In genomic region chr17:17154981-17155380, GRCh38 we compare ENCODE assay signal across 27 cellular contexts. TPM values are rescaled to one million over a fixed set of nuclear protein-coding genes. Genes with fewer than 3 reads are reported as not detected.
DNase-seq lines count a peak whose midpoint lies in the region; ATAC-seq, FAIRE-seq and TF ChIP-seq lines count a peak whose summit lies in the region.
"Had no signal": no experiment of that assay in that cellular context is flagged by ENCODE, and none has a peak within 500 bp of the region (broad histone marks: within the 10 kb centered on the region; RNA-seq: fewer than 3 reads in every experiment).

No MANE protein-coding gene starts in this region.

- H3K27me3 Mint-ChIP-seq in T-helper 1 cell treated with Interleukin-12 subunit alpha and Interleukin-12 subunit beta and Interleukin-4 antibody, amounts not matched to agents 30 μg/mL and 1 μg/mL, for 36 hours (ENCODE audit: low read depth), result no peaks in the 10 kb centered on the region
- H3K27me3 Mint-ChIP-seq in T-cell (no peaks in the 10 kb centered on the region), chondrocyte (ENCODE audit: low read depth) (no peaks in the 10 kb centered on the region)

- H3K27me3 ChIP-seq in ACC112 (ENCODE audit: insufficient read depth, low read length), result no peaks in the 10 kb centered on the region
- H3K27me3 ChIP-seq: ascending aorta, dorsolateral prefrontal cortex, heart left ventricle, ovary had no signal

- DNase-seq in T-helper 1 cell (no peak), T-cell (no peak), chondrocyte (ENCODE audit: low spot score) (no peak), D721Med (ENCODE audit: insufficient read length, low spot score) (no peak), MV-4-11 (lab: John Stamatoyannopoulos, UW) (no peak)
- DNase-seq: activated CD8-positive, alpha-beta memory T cell treated with anti-CD3 and anti-CD28 coated beads, Interleukin-2, amount 50 U/mL, for 4 hours; COR-L47; DMS79; heart left ventricle; KG1; mesendoderm; NCI-H1436 treated with DMSO at 0.1 percent for 48 hours; NCI-H446 treated with DMSO at 0.1 percent for 48 hours; ovary; retina; SHP77 treated with DMSO at 0.1 percent for 48 hours; small intestine; stimulated activated CD4-positive, alpha-beta T cell treated with anti-CD3 and anti-CD28 coated beads, Interleukin-2, amount 100 ng/mL, for 24 hours had no signal

- H3K4me1 Mint-ChIP-seq in T-helper 1 cell treated with Interleukin-12 subunit alpha and Interleukin-12 subunit beta and Interleukin-4 antibody, amounts not matched to agents 30 μg/mL and 1 μg/mL, for 36 hours (ENCODE audit: low read depth), result peaks cover 32% of the 10 kb centered on the region
- H3K4me1 Mint-ChIP-seq in T-cell, result peaks cover 42 to 53% (median 42%) of the 10 kb centered on the region in 3 donors
- peaks cover 37% of the 10 kb centered on the region for H3K4me1 Mint-ChIP-seq in chondrocyte (ENCODE audit: low read depth)

- no peaks in the 10 kb centered on the region for H3K9me3 Mint-ChIP-seq in T-helper 1 cell treated with Interleukin-12 subunit alpha and Interleukin-12 subunit beta and Interleukin-4 antibody, amounts not matched to agents 30 μg/mL and 1 μg/mL, for 36 hours
- H3K9me3 Mint-ChIP-seq in T-cell, result no peaks in the 10 kb centered on the region
- no peaks in the 10 kb centered on the region for H3K9me3 Mint-ChIP-seq in chondrocyte (ENCODE audit: low read depth)

- POLR2A ChIA-PET in T-cell (lab: Charles Lee), result no interaction called here

- H3K4me3 Mint-ChIP-seq in T-helper 1 cell treated with Interleukin-12 subunit alpha and Interleukin-12 subunit beta and Interleukin-4 antibody, amounts not matched to agents 30 μg/mL and 1 μg/mL, for 36 hours, result no peak overlapping the region
- peak overlapping the region in 2 of 3 donors; percentile 26 to 62 for H3K4me3 Mint-ChIP-seq in T-cell
- H3K4me3 Mint-ChIP-seq in chondrocyte (ENCODE audit: unreplicated experiment), result no peak overlapping the region

- H3K4me3 ChIP-seq in ACC112 (ENCODE audit: low read depth, low read length), result no peak overlapping the region
- H3K4me3 ChIP-seq: ascending aorta, dorsolateral prefrontal cortex, heart left ventricle, ovary had no signal

- ATAC-seq in T-cell (replicated peaks in 1 of 4), result peak; percentile 40 to 64 (median 47)
- ATAC-seq in HG02759 (IDR thresholded peaks at IDR 0.05; ENCODE audit: unreplicated experiment), result no peak
- ATAC-seq: activated CD4-positive, CD25-positive, alpha-beta regulatory T cell treated with anti-CD3 and anti-CD28 coated beads, Interleukin-2, amount 50 U/mL, for 24 hours; heart left ventricle had no signal

- peaks cover 3% of the 10 kb centered on the region for H3K79me2 ChIP-seq in ACC112 (ENCODE audit: control insufficient read depth, insufficient read depth, low read length, unreplicated experiment)

- peaks cover 52% of the 10 kb centered on the region for H3K36me3 Mint-ChIP-seq in T-helper 1 cell treated with Interleukin-12 subunit alpha and Interleukin-12 subunit beta and Interleukin-4 antibody, amounts not matched to agents 30 μg/mL and 1 μg/mL, for 36 hours (ENCODE audit: low read depth)
- H3K36me3 Mint-ChIP-seq in T-cell (peaks cover 54% of the 10 kb centered on the region), chondrocyte (ENCODE audit: low read depth) (peaks cover 52% of the 10 kb centered on the region)

- peak overlapping the region; percentile 42 for H3K27ac Mint-ChIP-seq in T-helper 1 cell treated with Interleukin-12 subunit alpha and Interleukin-12 subunit beta and Interleukin-4 antibody, amounts not matched to agents 30 μg/mL and 1 μg/mL, for 36 hours
- H3K27ac Mint-ChIP-seq in T-cell (peak overlapping the region; percentile 84 to 92), chondrocyte (ENCODE audit: unreplicated experiment) (peak overlapping the region; percentile 17)

- no peak for TF ChIP-seq CTCF in chondrocyte (IDR thresholded peaks at IDR 0.05)
- TF ChIP-seq CTCF in D721Med (IDR thresholded peaks at IDR 0.05; ENCODE audit: insufficient read depth, missing control alignments), result no peak

- no peak for FAIRE-seq in D721Med (lab: Jason Lieb, UNC)
- FAIRE-seq: GM18507, small intestine had no signal

- no peak overlapping the region for H2AFZ ChIP-seq in ACC112 (ENCODE audit: low read length, unreplicated experiment)

- H3K36me3 ChIP-seq in ACC112 (ENCODE audit: insufficient read depth, low read length), result peaks cover 19% of the 10 kb centered on the region; the same call in 1 of the 2 replicates
- H3K36me3 ChIP-seq: ovary had no signal

- peak overlapping the region; percentile 98 for H3K27ac ChIP-seq in ACC112 (ENCODE audit: low read depth, low read length)
- H3K27ac ChIP-seq: 22Rv1, ascending aorta, heart left ventricle, ovary had no signal

- CTCF ChIA-PET in T-cell (lab: Charles Lee), result no interaction called here

- peaks cover 60% of the 10 kb centered on the region for H3K4me1 ChIP-seq in ACC112 (ENCODE audit: control insufficient read depth, insufficient read depth, low read length, unreplicated experiment)

RNA-seq across cellular contexts. Expression of gene PLD6, which starts 51.2 kb away (rescaled TPM):
- total RNA-seq in T-cell (10 to 100 TPM in 4 of 5 donors, 1 to 10 TPM in 1; 7.3 to 18.3 (median 11.1) TPM), chondrocyte (0.55 to 0.68 TPM (median 0.64 TPM) in 3 replicates)
- total RNA-seq: HT1080 had no signal

Comparison
In these comparisons a context has a peak if more than half of its experiments do, and no peak if none do; other contexts are left out.
1. H3K27ac Mint-ChIP-seq: peak in every context shown above with its lines; median percentile 88 in T-cell; 42 in T-helper 1 cell treated with Interleukin-12 subunit alpha and Interleukin-12 subunit beta and Interleukin-4 antibody, amounts not matched to agents 30 μg/mL and 1 μg/mL, for 36 hours; 17 in chondrocyte.
2. H3K4me3 Mint-ChIP-seq: peak in T-cell (2 of 3); none in T-helper 1 cell treated with Interleukin-12 subunit alpha and Interleukin-12 subunit beta and Interleukin-4 antibody, amounts not matched to agents 30 μg/mL and 1 μg/mL, for 36 hours (single experiment) and chondrocyte (single experiment).